ENCODE assay signal across 2 cellular contexts in genomic region chr10:5564537-5565204, GRCh38.
TF ChIP-seq lines count a peak whose summit lies in the region.

No MANE protein-coding gene starts in this region.

TF ChIP-seq in HepG2, 621 proteins besides CTCF, POLR2A, EP300 and RAD21 (continued from another document and continues in another):
- TF ChIP-seq ZNF597 (CRISPR knock-in tag; IDR thresholded peaks at IDR 0.05), result no peak
- no peak for TF ChIP-seq ZFP62 (CRISPR knock-in tag; IDR thresholded peaks at IDR 0.05)
- no peak for TF ChIP-seq SNAI1 (CRISPR knock-in tag; IDR thresholded peaks at IDR 0.05; ENCODE audit: borderline replicate concordance)
- no peak for TF ChIP-seq ZNF33A (CRISPR knock-in tag; IDR thresholded peaks at IDR 0.05; ENCODE audit: borderline replicate concordance)
- no peak for TF ChIP-seq RFX5 (IDR thresholded peaks at IDR 0.05; ENCODE audit: low read depth, low read length)
- no peak for TF ChIP-seq ATF5 (CRISPR knock-in tag; IDR thresholded peaks at IDR 0.05; ENCODE audit: low read depth)
- no peak for TF ChIP-seq NCOA5 (CRISPR knock-in tag; IDR thresholded peaks at IDR 0.05)
- no peak for TF ChIP-seq ZNF430 (CRISPR knock-in tag; IDR thresholded peaks at IDR 0.05)
- TF ChIP-seq ZNF451 (CRISPR knock-in tag; IDR thresholded peaks at IDR 0.05), result no peak
- peak; percentile 27 for TF ChIP-seq ZNF687 (CRISPR knock-in tag; IDR thresholded peaks at IDR 0.05)
- no peak for TF ChIP-seq ZNF737 (CRISPR knock-in tag; IDR thresholded peaks at IDR 0.05; ENCODE audit: borderline replicate concordance)
- TF ChIP-seq HMGXB4 (CRISPR knock-in tag; IDR thresholded peaks at IDR 0.05; ENCODE audit: borderline replicate concordance in 1 of 2, low read depth in 1 of 2), result no peak
- no peak for TF ChIP-seq NFIB (CRISPR knock-in tag; IDR thresholded peaks at IDR 0.05; ENCODE audit: borderline replicate concordance)
- no peak for TF ChIP-seq ZNF558 (CRISPR knock-in tag; IDR thresholded peaks at IDR 0.05; ENCODE audit: borderline replicate concordance)
- TF ChIP-seq MLXIP (CRISPR knock-in tag; IDR thresholded peaks at IDR 0.05; ENCODE audit: borderline replicate concordance), result no peak
- TF ChIP-seq ZFP41 (CRISPR knock-in tag; IDR thresholded peaks at IDR 0.05; ENCODE audit: borderline replicate concordance), result no peak
- no peak for TF ChIP-seq IRF2 (CRISPR knock-in tag; IDR thresholded peaks at IDR 0.05)
- TF ChIP-seq ZNF12 (CRISPR knock-in tag; IDR thresholded peaks at IDR 0.05), result peak; percentile 89
- TF ChIP-seq FIP1L1 (IDR thresholded peaks at IDR 0.05; ENCODE audit: borderline replicate concordance, insufficient read depth, low read depth, low read length), result no peak
- TF ChIP-seq TBP (CRISPR knock-in tag; IDR thresholded peaks at IDR 0.05), result no peak

TF ChIP-seq in WTC11, 78 proteins besides CTCF, POLR2A, EP300 and RAD21 (continued from another document):
- TF ChIP-seq JAZF1 (CRISPR knock-in tag; IDR thresholded peaks at IDR 0.05), result no peak
- TF ChIP-seq CBFB (CRISPR knock-in tag; IDR thresholded peaks at IDR 0.05; ENCODE audit: low read depth), result no peak
- no peak for TF ChIP-seq EMX1 (CRISPR knock-in tag; IDR thresholded peaks at IDR 0.05)
- TF ChIP-seq IRF1 (CRISPR knock-in tag; IDR thresholded peaks at IDR 0.05), result no peak
TF ChIP-seq in WTC11: peak in this region for 0.
